ENCODE assay signal across 10 cellular contexts in genomic region chr2:1591978-1592907, GRCh38.
A peak's percentile ranks its signal among the peaks of the same experiment; 100 is the strongest.
DNase-seq lines count a peak whose midpoint lies in the region; ATAC-seq and TF ChIP-seq lines count a peak whose summit lies in the region.
"Had no signal": no experiment of that assay in that cellular context is flagged by ENCODE, and none has a peak within 500 bp of the region (broad histone marks: within the 10 kb centered on the region; RNA-seq: fewer than 3 reads in every experiment).

No MANE protein-coding gene starts in this region.

- H3K9me3 Mint-ChIP-seq in HFFc6 (no peaks in the 10 kb centered on the region; the same call in 1 of the 2 replicates), MCF 10A (ENCODE audit: unreplicated experiment) (no peaks in the 10 kb centered on the region)
- H3K9me3 Mint-ChIP-seq: stimulated activated naive CD8-positive, alpha-beta T cell treated with anti-CD3 and anti-CD28 coated beads, Interleukin-15, amount 100 ng/mL, for 72 hours had no signal

- no peak overlapping the region for H3K4me3 ChIP-seq in smooth muscle cell
- H3K4me3 ChIP-seq: Peyer's patch had no signal

- peak overlapping the region; percentile 50 for H3K4me2 ChIP-seq in smooth muscle cell

- no peak for DNase-seq in HFFc6
- DNase-seq in MCF 10A (ENCODE audit: unreplicated experiment): peak; percentile 45
- peak; percentile 75 for DNase-seq in iris pigment epithelial cell (ENCODE audit: low read depth)
- no peak for DNase-seq in smooth muscle cell (lab: John Stamatoyannopoulos, UW; ENCODE audit: unreplicated experiment)
- no peak for DNase-seq in NCI-H1694 treated with DMSO at 0.1 percent for 48 hours (lab: John Stamatoyannopoulos, UW)
- no peak for DNase-seq in stimulated activated naive CD4-positive, alpha-beta T cell treated with Interleukin-2 at 50 U/mL for 16 hours (lab: John Stamatoyannopoulos, UW)
- DNase-seq: stimulated activated naive CD8-positive, alpha-beta T cell treated with anti-CD3 and anti-CD28 coated beads, Interleukin-15, amount 100 ng/mL, for 72 hours had no signal

- ATAC-seq in HG03139 (IDR thresholded peaks at IDR 0.05; ENCODE audit: unreplicated experiment): no peak
- no peak for ATAC-seq in HG02678 (IDR thresholded peaks at IDR 0.05; ENCODE audit: unreplicated experiment)
- ATAC-seq: stimulated activated naive CD8-positive, alpha-beta T cell treated with anti-CD3 and anti-CD28 coated beads, Interleukin-15, amount 100 ng/mL, for 72 hours had no signal

- H3K4me1 ChIP-seq in smooth muscle cell (ENCODE audit: low read depth): peaks cover 25% of the 10 kb centered on the region

- intact Hi-C loops in MCF 10A (cut with micrococcal nuclease): loop anchor here (5.0 kb wide), 2 partner anchors 85 to 160 kb away; no protein-coding TSS in a partner anchor

- no peaks in the 10 kb centered on the region for H3K9me3 ChIP-seq in smooth muscle cell (replicated peaks; ENCODE audit: low read depth)
- H3K9me3 ChIP-seq: Peyer's patch had no signal

- H3K36me3 Mint-ChIP-seq in HFFc6 (ENCODE audit: low read depth): peaks cover 7% of the 10 kb centered on the region; the same call in 1 of the 2 replicates
- peaks cover 4% of the 10 kb centered on the region for H3K36me3 Mint-ChIP-seq in MCF 10A (ENCODE audit: insufficient read depth, unreplicated experiment)

- H3K27me3 ChIP-seq in smooth muscle cell (ENCODE audit: low read depth): no peaks in the 10 kb centered on the region
- H3K27me3 ChIP-seq: Peyer's patch had no signal

- H4K20me1 ChIP-seq in smooth muscle cell (ENCODE audit: low read depth): no peaks in the 10 kb centered on the region

- H3K27me3 Mint-ChIP-seq in HFFc6 (ENCODE audit: insufficient read depth) (peaks cover 15% of the 10 kb centered on the region), MCF 10A (ENCODE audit: insufficient read depth, unreplicated experiment) (no peaks in the 10 kb centered on the region)

- TF ChIP-seq CTCF in HFFc6 (IDR thresholded peaks at IDR 0.05) (peak; percentile 50), MCF 10A (IDR thresholded peaks at IDR 0.05; ENCODE audit: unreplicated experiment) (no peak), smooth muscle cell (IDR thresholded peaks at IDR 0.05; ENCODE audit: borderline replicate concordance, insufficient read depth, poor library complexity, severe bottlenecking) (peak; percentile 37)

- no peak overlapping the region for H3K9ac ChIP-seq in smooth muscle cell (ENCODE audit: low read depth)

- H3K4me3 Mint-ChIP-seq in HFFc6 (no peak overlapping the region), MCF 10A (ENCODE audit: unreplicated experiment) (no peak overlapping the region)
- H3K4me3 Mint-ChIP-seq: stimulated activated naive CD8-positive, alpha-beta T cell treated with anti-CD3 and anti-CD28 coated beads, Interleukin-15, amount 100 ng/mL, for 72 hours had no signal

- CTCF ChIA-PET in MCF 10A (lab: Yijun Ruan, JAX): interaction anchor here (1.1 to 1.8 kb wide), 4 partner anchors 42 to 876 kb away, joined by 3 to 7 read pairs (median 4); no protein-coding TSS in a partner anchor

- no peaks in the 10 kb centered on the region for H3K36me3 ChIP-seq in smooth muscle cell (ENCODE audit: low read depth)
- H3K36me3 ChIP-seq: Peyer's patch had no signal

- H3K27ac Mint-ChIP-seq in HFFc6 (no peak overlapping the region), MCF 10A (ENCODE audit: low read depth, unreplicated experiment) (no peak overlapping the region)
- H3K27ac Mint-ChIP-seq: stimulated activated naive CD8-positive, alpha-beta T cell treated with anti-CD3 and anti-CD28 coated beads, Interleukin-15, amount 100 ng/mL, for 72 hours had no signal

- H3F3A ChIP-seq in smooth muscle cell (ENCODE audit: low read depth): peaks cover 22% of the 10 kb centered on the region

- 25% methylated on average over 27 of the region's 28 CpGs for WGBS in smooth muscle cell (ENCODE audit: low lambda C conversion rate)

- H3K79me2 ChIP-seq in smooth muscle cell (ENCODE audit: low read depth): no peaks in the 10 kb centered on the region

- peak overlapping the region; percentile 7 for H3K27ac ChIP-seq in smooth muscle cell (ENCODE audit: low read depth)

- H3K4me1 Mint-ChIP-seq in HFFc6 (ENCODE audit: low read depth) (no peaks in the 10 kb centered on the region), MCF 10A (ENCODE audit: insufficient read depth, unreplicated experiment) (peaks cover 15% of the 10 kb centered on the region)
- H3K4me1 Mint-ChIP-seq: stimulated activated naive CD8-positive, alpha-beta T cell treated with anti-CD3 and anti-CD28 coated beads, Interleukin-15, amount 100 ng/mL, for 72 hours had no signal

- BruUV-seq in MCF 10A (replicated peaks; lab: Mats Ljungman, UMichigan): no TSS peak

- POLR2A ChIA-PET in MCF 10A (lab: Yijun Ruan, JAX): interaction anchor here (0.6 kb wide), 1 partner anchor 46 kb away, joined by 4 read pairs; no protein-coding TSS in a partner anchor

- H2AFZ ChIP-seq in smooth muscle cell (ENCODE audit: low read depth): no peak overlapping the region

Comparison
In these comparisons a context has a peak if more than half of its experiments do, and no peak if none do; other contexts are left out.
1. DNase-seq: peak in MCF 10A (single experiment) and iris pigment epithelial cell (single experiment); none in HFFc6 (single experiment), smooth muscle cell (single experiment), NCI-H1694 treated with DMSO at 0.1 percent for 48 hours (single experiment) and stimulated activated naive CD4-positive, alpha-beta T cell treated with Interleukin-2 at 50 U/mL for 16 hours (single experiment).